Comparison of ENCODE assay signal across 7 cellular contexts in genomic region chr3:112303811-112304325, GRCh38. TPM values are rescaled to one million over a fixed set of nuclear protein-coding genes. Genes with fewer than 3 reads are reported as not detected.
DNase-seq lines count a peak whose midpoint lies in the region; ATAC-seq lines count a peak whose summit lies in the region.

No MANE protein-coding gene starts in this region.

- H3K9ac ChIP-seq in duodenal mucosa (ENCODE audit: low read depth in 1 of 2, low read length in 2 of 2), result peak overlapping the region; percentile 50 to 63

- no peak for DNase-seq in GOT3 (lab: John Stamatoyannopoulos, UW)
- no peak for DNase-seq in activated CD4-positive, CD25-positive, alpha-beta regulatory T cell treated with anti-CD3 and anti-CD28 coated beads, Interleukin-2, amount 50 U/mL, for 72 hours

- H3K27ac ChIP-seq in duodenal mucosa (ENCODE audit: low read depth, low read length), result no peak overlapping the region
- peak overlapping the region; percentile 91 for H3K27ac ChIP-seq in mesodermal cell (ENCODE audit: low read depth, low read length, severe bottlenecking)

- peak; percentile 58 for ATAC-seq in GM18511 (IDR thresholded peaks at IDR 0.05; ENCODE audit: unreplicated experiment)
- ATAC-seq in HG03439 (IDR thresholded peaks at IDR 0.05; ENCODE audit: unreplicated experiment), result peak; percentile 33
- ATAC-seq in HG02970 (IDR thresholded peaks at IDR 0.05; ENCODE audit: low FRiP score, unreplicated experiment), result no peak

- H3K4me3 ChIP-seq in duodenal mucosa (ENCODE audit: low read depth in 1 of 2, low read length in 2 of 2), result peak overlapping the region; percentile 69 to 77
- H3K4me3 ChIP-seq in mesodermal cell (ENCODE audit: extremely low read depth, insufficient read depth, low read length, poor library complexity, severe bottlenecking), result peak overlapping the region; percentile 33

- no peaks in the 10 kb centered on the region for H3K36me3 ChIP-seq in duodenal mucosa (ENCODE audit: control insufficient read depth in 1 of 2, insufficient read depth in 2 of 2, low read length in 2 of 2)
- no peaks in the 10 kb centered on the region for H3K36me3 ChIP-seq in mesodermal cell (ENCODE audit: control insufficient read depth, insufficient read depth, low read length)

- 42 to 47% methylated on average over 9 of the region's 10 CpGs for WGBS in mesodermal cell (ENCODE audit: insufficient coverage in 2 of 2), 2 experiments

- H3K4me1 ChIP-seq in duodenal mucosa (ENCODE audit: control insufficient read depth in 1 of 2, insufficient read depth in 2 of 2, low read length in 2 of 2), result peaks cover 12 to 14% of the 10 kb centered on the region in 2 donors
- H3K4me1 ChIP-seq in mesodermal cell (ENCODE audit: control insufficient read depth, insufficient read depth, low read length, poor library complexity, severe bottlenecking), result peaks cover 14% of the 10 kb centered on the region

- H3K27me3 ChIP-seq in duodenal mucosa (ENCODE audit: control insufficient read depth in 1 of 2, insufficient read depth in 2 of 2, low read length in 2 of 2), result no peaks in the 10 kb centered on the region

- H3K9me3 ChIP-seq in duodenal mucosa (ENCODE audit: control insufficient read depth in 1 of 2, low read length in 2 of 2) (no peaks in the 10 kb centered on the region), mesodermal cell (ENCODE audit: control insufficient read depth, low read length) (peaks cover 15% of the 10 kb centered on the region)

RNA-seq across cellular contexts. Expression of gene SLC9C1, which starts 9.9 kb away (rescaled TPM):
- polyA plus RNA-seq in mesodermal cell (2013, experiment 1 of 2), result not detected
- polyA plus RNA-seq in mesodermal cell (2013, experiment 2 of 2), result not detected

RNA-seq across cellular contexts. Expression of gene CD200, which starts 29.1 kb away (rescaled TPM):
- polyA plus RNA-seq in mesodermal cell (2013, experiment 1 of 2), result 20.7 TPM
- polyA plus RNA-seq in mesodermal cell (2013, experiment 2 of 2), result 16.6 TPM
